10 cellular contexts compared by ENCODE assay signal in the genomic region with DNA sequence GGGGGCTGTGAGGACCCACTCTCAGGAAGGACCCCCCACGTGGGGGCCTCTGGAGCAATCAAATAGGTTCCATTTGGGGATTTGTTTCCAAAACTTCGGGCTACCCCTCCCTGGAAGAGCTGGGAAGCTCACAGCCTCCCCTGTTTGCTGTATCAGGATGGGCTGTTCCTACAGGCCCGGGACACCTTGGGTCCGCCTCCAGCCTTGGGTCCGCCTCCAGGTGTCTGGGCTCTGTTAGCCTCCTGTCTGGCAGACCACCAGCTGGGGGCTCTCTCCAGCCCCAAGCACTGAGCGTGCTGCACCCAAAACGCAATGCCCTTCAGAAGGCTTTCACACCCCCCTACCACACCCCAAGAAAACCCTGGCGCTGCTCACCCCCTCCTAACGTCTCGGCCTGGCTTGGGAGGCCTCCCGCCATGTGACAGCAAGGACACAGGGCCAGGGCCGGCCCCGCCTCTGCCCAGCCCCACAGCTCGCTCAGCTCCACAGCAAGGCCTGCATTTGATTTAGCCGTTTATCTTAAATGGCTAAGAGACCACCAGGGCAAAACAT. TPM values are rescaled to one million over a fixed set of nuclear protein-coding genes. Genes with fewer than 3 reads are reported as not detected.
A peak's percentile ranks its signal among the peaks of the same experiment; 100 is the strongest.
DNase-seq lines count a peak whose midpoint lies in the region; ATAC-seq and TF ChIP-seq lines count a peak whose summit lies in the region.
"Had no signal": no experiment of that assay in that cellular context is flagged by ENCODE, and none has a peak within 500 bp of the region (broad histone marks: within the 10 kb centered on the region; RNA-seq: fewer than 3 reads in every experiment).

No MANE protein-coding gene starts in this region.

- peak overlapping the region; percentile 17 for H3K4me3 ChIP-seq in iPS-11a (ENCODE audit: low read depth, low read length)
- no peak overlapping the region for H3K4me3 ChIP-seq in lower leg skin (ENCODE audit: low read depth, poor library complexity, severe bottlenecking)

- no peak for TF ChIP-seq CTCF in lower leg skin (IDR thresholded peaks at IDR 0.05)

- intact Hi-C loops in lower leg skin (cut with DNase I; ENCODE audit: low total_unique reads) = no loop called here

- TF ChIP-seq POLR2A in lower leg skin (IDR thresholded peaks at IDR 0.05) = no peak

- no peaks in the 10 kb centered on the region for H3K9me3 Mint-ChIP-seq in activated T-cell treated with anti-CD3 and anti-CD28 coated beads, Interleukin-2, amount 50 U/mL, for 4 hours

- H3K4me1 Mint-ChIP-seq in activated T-cell treated with anti-CD3 and anti-CD28 coated beads, Interleukin-2, amount 50 U/mL, for 4 hours (ENCODE audit: low read depth) = peaks cover 94% of the 10 kb centered on the region
- H3K4me1 Mint-ChIP-seq: naive B cell had no signal

- H3K27me3 Mint-ChIP-seq in activated T-cell treated with anti-CD3 and anti-CD28 coated beads, Interleukin-2, amount 50 U/mL, for 4 hours (ENCODE audit: low read depth) = no peaks in the 10 kb centered on the region

- H3K36me3 Mint-ChIP-seq in activated T-cell treated with anti-CD3 and anti-CD28 coated beads, Interleukin-2, amount 50 U/mL, for 4 hours (ENCODE audit: insufficient read depth) = peaks cover 18% of the 10 kb centered on the region

- WGBS in lower leg skin, 2 donors = 16 to 17% methylated on average over 11 of the region's 15 CpGs

- peak overlapping the region; percentile 67 for H3K4me3 Mint-ChIP-seq in activated T-cell treated with anti-CD3 and anti-CD28 coated beads, Interleukin-2, amount 50 U/mL, for 4 hours
- H3K4me3 Mint-ChIP-seq: naive B cell had no signal

- peak; percentile 30 for DNase-seq in DMS 273 (lab: John Stamatoyannopoulos, UW; ENCODE audit: unreplicated experiment)
- DNase-seq in DMS 273 treated with DMSO at 0.1 percent for 48 hours (lab: John Stamatoyannopoulos, UW) = no peak
- no peak for DNase-seq in activated T-cell treated with anti-CD3 and anti-CD28 coated beads, Interleukin-2, amount 50 U/mL, for 4 hours
- DNase-seq in stimulated activated CD8-positive, alpha-beta memory T cell treated with anti-CD3 and anti-CD28 coated beads, Interleukin-4, amount 100 ng/mL, for 48 hours = peak; percentile 64
- no peak for DNase-seq in AG20443 (ENCODE audit: low spot score)
- DNase-seq in NAMALWA (ENCODE audit: low spot score) = no peak
- no peak for DNase-seq in lower leg skin (ENCODE audit: low spot score in 2 of 2)
- DNase-seq: naive B cell, NCI-H1092 treated with DMSO at 0.1 percent for 48 hours had no signal

- ATAC-seq in activated T-cell treated with anti-CD3 and anti-CD28 coated beads, Interleukin-2, amount 50 U/mL, for 4 hours = no peak

RNA-seq across cellular contexts. Expression of a gene that starts 40.1 kb away (rescaled TPM):
- 10 to 100 TPM; 54.6 to 64.6 (median 62.4) TPM for total RNA-seq in activated T-cell treated with anti-CD3 and anti-CD28 coated beads, Interleukin-2, amount 50 U/mL, for 4 hours
- 10 to 100 TPM; 39.1 to 74.3 (median 51.7) TPM for total RNA-seq in lower leg skin

Comparison
In these comparisons a context has a peak if more than half of its experiments do, and no peak if none do; other contexts are left out.
1. DNase-seq: peak in DMS 273 (single experiment) and stimulated activated CD8-positive, alpha-beta memory T cell treated with anti-CD3 and anti-CD28 coated beads, Interleukin-4, amount 100 ng/mL, for 48 hours (single experiment); none in DMS 273 treated with DMSO at 0.1 percent for 48 hours (single experiment), activated T-cell treated with anti-CD3 and anti-CD28 coated beads, Interleukin-2, amount 50 U/mL, for 4 hours (single experiment), AG20443 (single experiment), NAMALWA (single experiment) and lower leg skin (0 of 2).